ENCODE assay signal across 11 cellular contexts in the genomic region with DNA sequence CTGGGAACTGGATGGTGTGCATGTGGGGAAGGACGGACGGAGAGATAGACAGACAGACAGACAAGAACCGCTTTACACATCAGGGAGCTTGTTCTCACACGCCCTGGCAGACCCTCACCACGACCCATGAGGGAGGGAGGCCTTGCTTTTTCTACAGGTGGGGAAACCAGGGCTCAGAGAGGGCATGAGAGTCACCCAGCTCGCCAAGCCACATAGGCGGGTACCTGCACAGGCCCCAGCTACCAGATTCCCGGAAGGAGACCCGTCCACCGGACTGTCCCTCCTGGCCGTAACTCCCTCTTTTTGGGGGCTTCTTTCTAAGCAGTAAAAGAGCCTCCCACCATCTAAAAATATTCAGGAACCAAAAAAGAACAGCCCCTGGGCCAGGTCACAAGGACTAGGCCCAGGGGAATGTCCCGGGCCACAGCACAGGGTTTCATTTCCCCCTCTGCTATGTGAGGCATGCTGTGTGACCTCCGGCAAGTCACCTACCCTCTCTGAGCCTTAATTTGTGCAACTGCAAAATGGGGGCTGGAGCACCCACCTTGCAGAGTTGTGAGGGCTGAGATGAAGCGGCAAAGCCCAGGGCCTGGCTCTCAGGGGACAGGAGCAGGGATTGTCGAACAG.
A peak's percentile ranks its signal among the peaks of the same experiment; 100 is the strongest.
DNase-seq lines count a peak whose midpoint lies in the region; ATAC-seq and TF ChIP-seq lines count a peak whose summit lies in the region.
"Had no signal": no experiment of that assay in that cellular context is flagged by ENCODE, and none has a peak within 500 bp of the region (broad histone marks: within the 10 kb centered on the region; RNA-seq: fewer than 3 reads in every experiment).

No MANE protein-coding gene starts in this region.

- H3K4me3 ChIP-seq in iPS-20b (ENCODE audit: low read length): no peak overlapping the region
- H3K4me3 ChIP-seq: left lung, pancreas had no signal

- no peaks in the 10 kb centered on the region for H3K36me3 Mint-ChIP-seq in activated CD8-positive, alpha-beta T cell treated with anti-CD3 and anti-CD28 coated beads for 36 hours (ENCODE audit: low read depth)

- H3K9me3 Mint-ChIP-seq in activated CD8-positive, alpha-beta T cell treated with anti-CD3 and anti-CD28 coated beads for 36 hours: no peaks in the 10 kb centered on the region

- DNase-seq in CD1c-positive myeloid dendritic cell (ENCODE audit: extremely low spot score) (peak; percentile 44), GM20000 (ENCODE audit: low spot score) (peak; percentile 85), DMS153 (lab: John Stamatoyannopoulos, UW) (no peak), iPS-NIHi7 (ENCODE audit: extremely low spot score) (no peak)
- DNase-seq in activated CD8-positive, alpha-beta T cell treated with anti-CD3 and anti-CD28 coated beads for 36 hours: no peak
- DNase-seq: pancreas; stimulated activated naive CD4-positive, alpha-beta T cell had no signal

- H3K9ac ChIP-seq in iPS-20b (ENCODE audit: low read depth, low read length): 0 out of 2 replicates have a peak overlapping the region, but pooled peaks have one; percentile 14

- H3K4me3 Mint-ChIP-seq in activated CD8-positive, alpha-beta T cell treated with anti-CD3 and anti-CD28 coated beads for 36 hours: no peak overlapping the region

- H3K27ac ChIP-seq in iPS-20b (ENCODE audit: low read length): no peak overlapping the region
- H3K27ac ChIP-seq: left lung, pancreas had no signal

- H3K27me3 ChIP-seq in iPS-20b (ENCODE audit: insufficient read depth, low read length): no peaks in the 10 kb centered on the region
- H3K27me3 ChIP-seq: left lung, pancreas had no signal

- intact Hi-C loops in activated CD8-positive, alpha-beta T cell treated with anti-CD3 and anti-CD28 coated beads for 36 hours (cut with micrococcal nuclease): no loop called here

- no peak for TF ChIP-seq CTCF in GM20000 (IDR thresholded peaks at IDR 0.05; ENCODE audit: extremely low read depth, missing control alignments)
- no peak for TF ChIP-seq CTCF in activated CD8-positive, alpha-beta T cell treated with anti-CD3 and anti-CD28 coated beads for 36 hours (IDR thresholded peaks at IDR 0.05)

- ATAC-seq in HG03521 (IDR thresholded peaks at IDR 0.05; ENCODE audit: unreplicated experiment): peak; percentile 47
- ATAC-seq in GM21390 (IDR thresholded peaks at IDR 0.05; ENCODE audit: unreplicated experiment): no peak
- no peak for ATAC-seq in activated CD8-positive, alpha-beta T cell treated with anti-CD3 and anti-CD28 coated beads for 36 hours
- ATAC-seq: pancreas had no signal

- no peaks in the 10 kb centered on the region for H3K36me3 ChIP-seq in iPS-20b (ENCODE audit: insufficient read depth, low read depth, low read length)
- H3K36me3 ChIP-seq: left lung, pancreas had no signal

- CTCF ChIA-PET in activated CD8-positive, alpha-beta T cell treated with anti-CD3 and anti-CD28 coated beads for 36 hours (lab: Charles Lee): no interaction called here

- no peak overlapping the region for H3K27ac Mint-ChIP-seq in activated CD8-positive, alpha-beta T cell treated with anti-CD3 and anti-CD28 coated beads for 36 hours

- no peaks in the 10 kb centered on the region for H3K9me3 ChIP-seq in iPS-20b (ENCODE audit: insufficient read depth, low read depth, low read length)
- H3K9me3 ChIP-seq: left lung, pancreas had no signal

- H3K4me1 ChIP-seq in iPS-20b (ENCODE audit: insufficient read depth, low read length): peaks cover 15% of the 10 kb centered on the region; the same call in 1 of the 2 replicates
- H3K4me1 ChIP-seq: left lung, pancreas had no signal

- H3K27me3 Mint-ChIP-seq in activated CD8-positive, alpha-beta T cell treated with anti-CD3 and anti-CD28 coated beads for 36 hours: no peaks in the 10 kb centered on the region

- H3K4me1 Mint-ChIP-seq in activated CD8-positive, alpha-beta T cell treated with anti-CD3 and anti-CD28 coated beads for 36 hours (ENCODE audit: low read depth): no peaks in the 10 kb centered on the region

- POLR2A ChIA-PET in activated CD8-positive, alpha-beta T cell treated with anti-CD3 and anti-CD28 coated beads for 36 hours (lab: Charles Lee): no interaction called here

Comparison
In these comparisons a context has a peak if more than half of its experiments do, and no peak if none do; other contexts are left out.
1. DNase-seq: peak in CD1c-positive myeloid dendritic cell (single experiment) and GM20000 (single experiment); none in DMS153 (single experiment), iPS-NIHi7 (single experiment) and activated CD8-positive, alpha-beta T cell treated with anti-CD3 and anti-CD28 coated beads for 36 hours (single experiment).